8 cellular contexts compared by ENCODE assay signal in the genomic region with DNA sequence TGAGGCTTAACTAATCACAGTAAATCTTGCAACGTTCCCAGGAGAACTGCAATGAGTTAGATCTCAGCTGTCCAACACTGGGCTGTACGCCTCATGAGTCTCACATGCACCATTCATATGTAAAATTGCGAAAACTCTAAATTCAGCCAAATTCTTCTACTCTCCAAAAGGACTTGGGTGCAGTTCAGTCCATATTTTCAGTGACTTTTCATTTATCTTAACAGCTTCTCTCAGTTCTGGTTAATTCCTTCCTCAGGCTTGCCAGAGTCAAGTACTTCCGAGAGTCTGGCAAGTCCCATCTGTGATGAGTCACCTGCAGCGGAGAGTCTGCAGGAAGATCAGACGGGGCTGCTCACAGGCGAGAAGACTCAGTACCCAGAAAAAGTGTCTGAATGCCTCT. TPM values are rescaled to one million over a fixed set of nuclear protein-coding genes. Genes with fewer than 3 reads are reported as not detected.
DNase-seq lines count a peak whose midpoint lies in the region; ATAC-seq and TF ChIP-seq lines count a peak whose summit lies in the region.

No MANE protein-coding gene starts in this region.

- H3K4me3 ChIP-seq in fibroblast of the aortic adventitia (ENCODE audit: low read depth, low read length) (peak overlapping the region; percentile 99), skeletal muscle satellite cell (ENCODE audit: low read length) (no peak overlapping the region)

- ATAC-seq in activated CD4-positive, alpha-beta T cell treated with anti-CD3 and anti-CD28 coated beads for 36 hours: peak; percentile 83
- ATAC-seq in HG03565 (IDR thresholded peaks at IDR 0.05; ENCODE audit: unreplicated experiment): no peak

- H3K4me3 Mint-ChIP-seq in activated CD4-positive, alpha-beta T cell treated with anti-CD3 and anti-CD28 coated beads for 36 hours: no peak overlapping the region
- no peak overlapping the region for H3K4me3 Mint-ChIP-seq in activated CD4-positive, alpha-beta T cell treated with anti-CD3 and anti-CD28 coated beads, Interleukin-2, amount 10 ng/mL, durations not matched to agents 7 days and 5 days

- H3K9me3 Mint-ChIP-seq in activated CD4-positive, alpha-beta T cell treated with anti-CD3 and anti-CD28 coated beads for 36 hours (ENCODE audit: low read depth): no peaks in the 10 kb centered on the region
- no peaks in the 10 kb centered on the region for H3K9me3 Mint-ChIP-seq in activated CD4-positive, alpha-beta T cell treated with anti-CD3 and anti-CD28 coated beads, Interleukin-2, amount 10 ng/mL, durations not matched to agents 7 days and 5 days

- peak overlapping the region; percentile 58 for H3K9ac ChIP-seq in skeletal muscle satellite cell (ENCODE audit: low read depth, low read length)

- POLR2A ChIA-PET in activated CD4-positive, alpha-beta T cell treated with anti-CD3 and anti-CD28 coated beads for 36 hours (lab: Charles Lee): no interaction called here
- POLR2A ChIA-PET in activated CD4-positive, alpha-beta T cell treated with anti-CD3 and anti-CD28 coated beads, Interleukin-2, amount 10 ng/mL, durations not matched to agents 7 days and 5 days (lab: Charles Lee): no interaction called here

- no peak for TF ChIP-seq CTCF in fibroblast of the aortic adventitia (IDR thresholded peaks at IDR 0.05; ENCODE audit: insufficient read depth, low read length)

- no peaks in the 10 kb centered on the region for H3K27me3 ChIP-seq in skeletal muscle satellite cell (ENCODE audit: control insufficient read depth, insufficient read depth, low read length)

- H3K4me1 ChIP-seq in skeletal muscle satellite cell (ENCODE audit: control insufficient read depth, insufficient read depth, low read length): peaks cover 59% of the 10 kb centered on the region

- peaks cover 69% of the 10 kb centered on the region for H3K36me3 ChIP-seq in skeletal muscle satellite cell (ENCODE audit: insufficient read depth, low read length)

- no peaks in the 10 kb centered on the region for H3K9me3 ChIP-seq in skeletal muscle satellite cell (replicated peaks; ENCODE audit: low read length)

- CTCF ChIA-PET in activated CD4-positive, alpha-beta T cell treated with anti-CD3 and anti-CD28 coated beads for 36 hours (lab: Charles Lee): no interaction called here
- CTCF ChIA-PET in activated CD4-positive, alpha-beta T cell treated with anti-CD3 and anti-CD28 coated beads, Interleukin-2, amount 10 ng/mL, durations not matched to agents 7 days and 5 days (lab: Charles Lee): interaction anchor here (0.6 to 1.6 kb wide), 3 partner anchors 13 to 1274 kb away, joined by 3 to 5 read pairs (median 4); no protein-coding TSS in a partner anchor

- peak; percentile 48 for DNase-seq in activated CD4-positive, alpha-beta T cell treated with anti-CD3 and anti-CD28 coated beads for 36 hours
- no peak for DNase-seq in activated CD4-positive, alpha-beta T cell treated with anti-CD3 and anti-CD28 coated beads, Interleukin-2, amount 10 ng/mL, durations not matched to agents 7 days and 5 days
- DNase-seq in RPMI8226 (peak; percentile 27), fibroblast of the aortic adventitia (ENCODE audit: low read depth) (peak; percentile 99), GF-D8 (lab: John Stamatoyannopoulos, UW) (no peak)
- DNase-seq in activated CD8-positive, alpha-beta memory T cell treated with anti-CD3 and anti-CD28 coated beads, Interleukin-2, amount 50 U/mL, for 48 hours: no peak

- H3K36me3 Mint-ChIP-seq in activated CD4-positive, alpha-beta T cell treated with anti-CD3 and anti-CD28 coated beads for 36 hours (ENCODE audit: low read depth): no peaks in the 10 kb centered on the region
- H3K36me3 Mint-ChIP-seq in activated CD4-positive, alpha-beta T cell treated with anti-CD3 and anti-CD28 coated beads, Interleukin-2, amount 10 ng/mL, durations not matched to agents 7 days and 5 days (ENCODE audit: low read depth): no peaks in the 10 kb centered on the region

- peaks cover 6% of the 10 kb centered on the region for H3K4me1 Mint-ChIP-seq in activated CD4-positive, alpha-beta T cell treated with anti-CD3 and anti-CD28 coated beads for 36 hours
- H3K4me1 Mint-ChIP-seq in activated CD4-positive, alpha-beta T cell treated with anti-CD3 and anti-CD28 coated beads, Interleukin-2, amount 10 ng/mL, durations not matched to agents 7 days and 5 days: no peaks in the 10 kb centered on the region

- no peak overlapping the region for H3K27ac Mint-ChIP-seq in activated CD4-positive, alpha-beta T cell treated with anti-CD3 and anti-CD28 coated beads for 36 hours
- no peak overlapping the region for H3K27ac Mint-ChIP-seq in activated CD4-positive, alpha-beta T cell treated with anti-CD3 and anti-CD28 coated beads, Interleukin-2, amount 10 ng/mL, durations not matched to agents 7 days and 5 days

- peak overlapping the region; percentile 67 for H3K4me2 ChIP-seq in skeletal muscle satellite cell (ENCODE audit: low read length)

- no peaks in the 10 kb centered on the region for H3K27me3 Mint-ChIP-seq in activated CD4-positive, alpha-beta T cell treated with anti-CD3 and anti-CD28 coated beads for 36 hours
- peaks cover 7% of the 10 kb centered on the region for H3K27me3 Mint-ChIP-seq in activated CD4-positive, alpha-beta T cell treated with anti-CD3 and anti-CD28 coated beads, Interleukin-2, amount 10 ng/mL, durations not matched to agents 7 days and 5 days

- intact Hi-C loops in activated CD4-positive, alpha-beta T cell treated with anti-CD3 and anti-CD28 coated beads for 36 hours (cut with DNase I, micrococcal nuclease): no loop called here

RNA-seq across cellular contexts. Expression of gene CCDC80, which starts 11.5 kb away (rescaled TPM):
- not detected for total RNA-seq in activated CD4-positive, alpha-beta T cell treated with anti-CD3 and anti-CD28 coated beads for 36 hours
- not detected for total RNA-seq in activated CD4-positive, alpha-beta T cell treated with anti-CD3 and anti-CD28 coated beads, Interleukin-2, amount 10 ng/mL, durations not matched to agents 7 days and 5 days
- 614 and 2,284 TPM in 2 replicates for total RNA-seq in fibroblast of the aortic adventitia (ENCODE audit: low replicate concordance)
- 232 and 249 TPM in 2 replicates for total RNA-seq in skeletal muscle satellite cell (2012; rRNA removed)

Comparison
In these comparisons a context has a peak if more than half of its experiments do, and no peak if none do; other contexts are left out.
1. DNase-seq: peak in activated CD4-positive, alpha-beta T cell treated with anti-CD3 and anti-CD28 coated beads for 36 hours (single experiment), RPMI8226 (single experiment) and fibroblast of the aortic adventitia (single experiment); none in activated CD4-positive, alpha-beta T cell treated with anti-CD3 and anti-CD28 coated beads, Interleukin-2, amount 10 ng/mL, durations not matched to agents 7 days and 5 days (single experiment), activated CD8-positive, alpha-beta memory T cell treated with anti-CD3 and anti-CD28 coated beads, Interleukin-2, amount 50 U/mL, for 48 hours (single experiment) and GF-D8 (single experiment).
2. RNA of gene CCDC80, which starts 11.5 kb away (total RNA-seq): 614 to 2,284 TPM in fibroblast of the aortic adventitia; not detected in activated CD4-positive, alpha-beta T cell treated with anti-CD3 and anti-CD28 coated beads, Interleukin-2, amount 10 ng/mL, durations not matched to agents 7 days and 5 days and not detected in activated CD4-positive, alpha-beta T cell treated with anti-CD3 and anti-CD28 coated beads for 36 hours; every median in the first group is over 100 times any median in the second.